Comparison of ENCODE assay signal across 11 cellular contexts in the genomic region with DNA sequence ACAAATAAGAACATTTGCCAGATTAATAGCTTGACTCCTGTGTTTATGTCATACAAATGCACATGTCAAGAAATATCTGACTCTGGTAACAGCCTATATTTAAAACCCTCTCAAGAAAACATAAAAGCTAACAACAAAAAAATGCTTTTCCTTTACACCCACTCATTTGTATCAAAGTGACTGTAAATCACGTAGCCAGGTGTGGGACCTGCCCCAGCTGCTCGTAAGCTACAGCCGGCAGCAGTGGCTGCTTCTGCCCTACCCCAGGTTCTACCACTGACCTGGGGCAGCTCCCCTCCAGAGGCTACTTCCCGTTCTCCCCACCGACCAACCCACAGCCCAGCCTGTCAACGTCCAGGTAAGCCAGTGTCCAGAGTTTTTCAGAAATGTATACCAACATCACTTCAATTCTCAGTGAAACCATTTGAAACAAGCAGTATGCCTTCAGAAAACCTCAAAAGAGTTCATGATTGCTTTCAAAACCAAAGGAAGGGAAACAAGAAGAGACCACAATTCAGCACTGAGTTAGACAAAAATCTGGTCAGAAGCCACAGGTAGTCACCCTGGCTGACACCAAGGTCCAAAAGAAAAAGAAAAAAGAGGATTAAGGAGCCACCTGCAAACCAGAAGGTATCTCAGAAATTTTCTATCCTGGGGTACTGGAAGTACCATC. TPM values are rescaled to one million over a fixed set of nuclear protein-coding genes. Genes with fewer than 3 reads are reported as not detected.
A peak's percentile ranks its signal among the peaks of the same experiment; 100 is the strongest.
DNase-seq lines count a peak whose midpoint lies in the region; ATAC-seq and TF ChIP-seq lines count a peak whose summit lies in the region.
"Had no signal": no experiment of that assay in that cellular context is flagged by ENCODE, and none has a peak within 500 bp of the region (broad histone marks: within the 10 kb centered on the region; RNA-seq: fewer than 3 reads in every experiment).

No MANE protein-coding gene starts in this region.

- H3K4me3 ChIP-seq in cardiac muscle cell = no peak overlapping the region

- TF ChIP-seq CTCF in cardiac muscle cell (IDR thresholded peaks at IDR 0.05; ENCODE audit: low read depth, low read length) = no peak
- TF ChIP-seq CTCF in CD4-positive, alpha-beta T cell (IDR thresholded peaks at IDR 0.05) = no peak

- H3K4me1 ChIP-seq in cardiac muscle cell (ENCODE audit: low read depth) = peaks cover 35% of the 10 kb centered on the region

- no peaks in the 10 kb centered on the region for H3K9me3 Mint-ChIP-seq in stimulated activated effector memory CD8-positive, alpha-beta T cell treated with anti-CD3 and anti-CD28 coated beads, Interleukin-12 subunit alpha, Interleukin-12 subunit beta, amount 100 ng/mL, for 72 hours
- no peaks in the 10 kb centered on the region for H3K9me3 Mint-ChIP-seq in CD4-positive, alpha-beta T cell

- intact Hi-C loops in left cardiac atrium (cut with DNase I) = no loop called here
- intact Hi-C loops in CD4-positive, alpha-beta T cell (cut with DNase I, micrococcal nuclease) = no loop called here

- H3K27ac Mint-ChIP-seq in stimulated activated effector memory CD8-positive, alpha-beta T cell treated with anti-CD3 and anti-CD28 coated beads, Interleukin-12 subunit alpha, Interleukin-12 subunit beta, amount 100 ng/mL, for 72 hours = peak overlapping the region; percentile 1
- no peak overlapping the region for H3K27ac Mint-ChIP-seq in CD4-positive, alpha-beta T cell

- CTCF ChIA-PET in CD4-positive, alpha-beta T cell (lab: Charles Lee) = no interaction called here

- H3K36me3 ChIP-seq in cardiac muscle cell = peaks cover 11% of the 10 kb centered on the region

- no peaks in the 10 kb centered on the region for H3K27me3 Mint-ChIP-seq in CD4-positive, alpha-beta T cell

- H3K4me1 Mint-ChIP-seq in stimulated activated effector memory CD8-positive, alpha-beta T cell treated with anti-CD3 and anti-CD28 coated beads, Interleukin-12 subunit alpha, Interleukin-12 subunit beta, amount 100 ng/mL, for 72 hours = peaks cover 18% of the 10 kb centered on the region
- H3K4me1 Mint-ChIP-seq in CD4-positive, alpha-beta T cell (ENCODE audit: low read depth) = no peaks in the 10 kb centered on the region

- peak overlapping the region; percentile 64 for H3K27ac ChIP-seq in cardiac muscle cell
- H3K27ac ChIP-seq in CD4-positive, alpha-beta T cell (ENCODE audit: low read depth, low read length) = no peak overlapping the region
- H3K27ac ChIP-seq: neutrophil had no signal

- H3K36me3 Mint-ChIP-seq in stimulated activated effector memory CD8-positive, alpha-beta T cell treated with anti-CD3 and anti-CD28 coated beads, Interleukin-12 subunit alpha, Interleukin-12 subunit beta, amount 100 ng/mL, for 72 hours = peaks cover 89% of the 10 kb centered on the region
- H3K36me3 Mint-ChIP-seq in CD4-positive, alpha-beta T cell (ENCODE audit: low read depth) = peaks cover 85% of the 10 kb centered on the region

- DNase-seq in cardiac muscle cell (ENCODE audit: low read depth in 1 of 2, low spot score in 1 of 2) (no peak), left cardiac atrium (no peak), NCI-H1417 (lab: John Stamatoyannopoulos, UW) (peak in 2 of 3 experiments; percentile 51 to 79), SW 1271 (lab: John Stamatoyannopoulos, UW) (no peak), middle frontal gyrus (ENCODE audit: extremely low spot score, low spot score) (no peak)
- DNase-seq in stimulated activated effector memory CD8-positive, alpha-beta T cell treated with anti-CD3 and anti-CD28 coated beads, Interleukin-12 subunit alpha, Interleukin-12 subunit beta, amount 100 ng/mL, for 72 hours (ENCODE audit: low spot score in 2 of 2) = no peak
- no peak for DNase-seq in CD4-positive, alpha-beta T cell
- DNase-seq: Karpas-422; stimulated activated CD4-positive, alpha-beta T cell treated with anti-CD3 and anti-CD28 coated beads, Interleukin-15, amount 100 ng/mL, for 24 hours had no signal

- no peaks in the 10 kb centered on the region for H3K27me3 ChIP-seq in cardiac muscle cell
- no peaks in the 10 kb centered on the region for H3K27me3 ChIP-seq in CD4-positive, alpha-beta T cell (ENCODE audit: control insufficient read depth, insufficient read depth, low read length)
- H3K27me3 ChIP-seq: neutrophil had no signal

- no peak for ATAC-seq in left cardiac atrium
- ATAC-seq in HG02623 (IDR thresholded peaks at IDR 0.05; ENCODE audit: unreplicated experiment) = peak; percentile 60
- peak; percentile 61 for ATAC-seq in stimulated activated effector memory CD8-positive, alpha-beta T cell treated with anti-CD3 and anti-CD28 coated beads, Interleukin-12 subunit alpha, Interleukin-12 subunit beta, amount 100 ng/mL, for 72 hours
- ATAC-seq in CD4-positive, alpha-beta T cell (ENCODE audit: poor library complexity) = no peak

- H3K9me3 ChIP-seq in cardiac muscle cell (ENCODE audit: low read depth) = no peaks in the 10 kb centered on the region
- H3K9me3 ChIP-seq in CD4-positive, alpha-beta T cell (ENCODE audit: control insufficient read depth, low read length) = no peaks in the 10 kb centered on the region
- H3K9me3 ChIP-seq: neutrophil had no signal

- no peak overlapping the region for H3K4me3 Mint-ChIP-seq in stimulated activated effector memory CD8-positive, alpha-beta T cell treated with anti-CD3 and anti-CD28 coated beads, Interleukin-12 subunit alpha, Interleukin-12 subunit beta, amount 100 ng/mL, for 72 hours
- H3K4me3 Mint-ChIP-seq in CD4-positive, alpha-beta T cell = no peak overlapping the region

- POLR2A ChIA-PET in CD4-positive, alpha-beta T cell (lab: Charles Lee) = no interaction called here

RNA-seq across cellular contexts. Expression of a gene that starts 40.4 kb away (rescaled TPM):
- total RNA-seq in cardiac muscle cell (69.8 and 127 TPM in 2 replicates), left cardiac atrium (10 to 100 TPM; 34.2 to 36.6 TPM)
- 43.0 and 69.7 TPM in 2 replicates for polyA plus RNA-seq in cardiac muscle cell
- 10 to 100 TPM; 29.3 to 31.4 TPM for total RNA-seq in CD4-positive, alpha-beta T cell

Comparison
In these comparisons a context has a peak if more than half of its experiments do, and no peak if none do; other contexts are left out.
1. DNase-seq: peak in NCI-H1417 (2 of 3); none in cardiac muscle cell (0 of 2), left cardiac atrium (single experiment), stimulated activated effector memory CD8-positive, alpha-beta T cell treated with anti-CD3 and anti-CD28 coated beads, Interleukin-12 subunit alpha, Interleukin-12 subunit beta, amount 100 ng/mL, for 72 hours (0 of 2), SW 1271 (0 of 2), middle frontal gyrus (single experiment) and CD4-positive, alpha-beta T cell (0 of 10).
2. ATAC-seq: peak in HG02623 (single experiment) and stimulated activated effector memory CD8-positive, alpha-beta T cell treated with anti-CD3 and anti-CD28 coated beads, Interleukin-12 subunit alpha, Interleukin-12 subunit beta, amount 100 ng/mL, for 72 hours (single experiment); none in left cardiac atrium (0 of 2) and CD4-positive, alpha-beta T cell (single experiment).